In genomic region chr5:9841516-9841915, GRCh38 we compare ENCODE assay signal across 11 cellular contexts.
"Had no signal": no experiment of that assay in that cellular context is flagged by ENCODE, and none has a peak within 500 bp of the region (broad histone marks: within the 10 kb centered on the region; RNA-seq: fewer than 3 reads in every experiment).

No MANE protein-coding gene starts in this region.

- DNase-seq: GM23248, GOT3, H7, H9, HCEC 1CT, HFFc6 had no signal

- H3K4me1 ChIP-seq: HAP-1 had no signal

- H3K9ac ChIP-seq: GM23248 had no signal

- H3K4me3 Mint-ChIP-seq: GM23338, H9, HFFc6 had no signal

- H3K4me3 ChIP-seq: GM23248, GM23338, HAP-1 had no signal

- H3K36me3 ChIP-seq: HAP-1 had no signal

- H3K27ac Mint-ChIP-seq: GM23338, H9, HFFc6 had no signal

- H3K9me3 ChIP-seq: HAP-1 had no signal

- ATAC-seq: GM23338, HCT116 had no signal

- FAIRE-seq: H1, H54 had no signal

- H3K27ac ChIP-seq: GM23248 had no signal
